In the genomic region with DNA sequence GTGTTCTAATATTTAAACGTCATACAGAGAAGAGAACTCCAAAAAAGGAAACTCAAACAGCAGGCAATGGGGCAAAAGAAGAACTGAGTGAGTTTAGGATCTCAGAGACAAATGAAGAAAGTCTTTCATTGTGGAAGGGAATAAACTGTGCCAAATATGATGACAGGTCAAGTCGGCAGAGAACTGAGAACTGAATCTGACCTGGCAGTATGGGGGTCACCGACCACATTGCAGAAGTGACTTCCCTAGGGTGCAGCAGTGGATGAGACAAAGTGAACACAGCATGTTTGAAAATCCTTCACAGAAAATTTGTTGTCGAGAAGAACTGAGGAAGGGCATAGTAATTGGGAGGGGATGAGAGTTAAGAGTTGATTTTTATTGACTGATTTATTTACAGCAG, we compare ENCODE assay signal across 13 cellular contexts. TPM values are rescaled to one million over a fixed set of nuclear protein-coding genes. Genes with fewer than 3 reads are reported as not detected.
DNase-seq lines count a peak whose midpoint lies in the region; ATAC-seq and TF ChIP-seq lines count a peak whose summit lies in the region.
"Had no signal": no experiment of that assay in that cellular context is flagged by ENCODE, and none has a peak within 500 bp of the region (broad histone marks: within the 10 kb centered on the region; RNA-seq: fewer than 3 reads in every experiment).

No MANE protein-coding gene starts in this region.

- intact Hi-C loops in upper lobe of right lung (cut with DNase I) (no loop called here), testis (cut with DNase I; ENCODE audit: low total_unique reads) (no loop called here)
- intact Hi-C loops in CD4-positive, alpha-beta memory T cell (cut with micrococcal nuclease): no loop called here

- ATAC-seq in HG03039 (IDR thresholded peaks at IDR 0.05; ENCODE audit: unreplicated experiment): peak; percentile 44
- ATAC-seq in upper lobe of right lung: peak; percentile 75
- ATAC-seq: K562 had no signal

- no peaks in the 10 kb centered on the region for H3K9me3 Mint-ChIP-seq in CD4-positive, alpha-beta memory T cell
- H3K9me3 Mint-ChIP-seq: T-helper 1 cell treated with Interleukin-12 subunit alpha and Interleukin-12 subunit beta and Interleukin-4 antibody, amounts not matched to agents 30 μg/mL and 1 μg/mL, for 36 hours had no signal

- H3K4me1 ChIP-seq in upper lobe of right lung: peaks cover 6% of the 10 kb centered on the region
- no peaks in the 10 kb centered on the region for H3K4me1 ChIP-seq in testis
- H3K4me1 ChIP-seq in CD4-positive, alpha-beta memory T cell (ENCODE audit: insufficient read depth, low read length): peaks cover 6% of the 10 kb centered on the region

- POLR2A ChIA-PET in CD4-positive, alpha-beta memory T cell (lab: Charles Lee; ENCODE audit: partially characterized antibody): no interaction called here

- DNase-seq in SIG-M5 treated with dmso at 0.1 percent for 504 hours (lab: John Stamatoyannopoulos, UW; ENCODE audit: unreplicated experiment): peak; percentile 57
- DNase-seq in SIG-M5 (lab: John Stamatoyannopoulos, UW): no peak
- DNase-seq in SKM-1 (lab: John Stamatoyannopoulos, UW; ENCODE audit: unreplicated experiment): peak; percentile 36
- no peak for DNase-seq in upper lobe of right lung
- DNase-seq in NCI-H1436 (lab: John Stamatoyannopoulos, UW): no peak
- DNase-seq in testis: no peak
- no peak for DNase-seq in CD4-positive, alpha-beta memory T cell
- DNase-seq: kidney, NCI-H446 treated with DMSO at 0.1 percent for 48 hours had no signal

- H3K36me3 Mint-ChIP-seq in CD4-positive, alpha-beta memory T cell: peaks cover 60 to 62% of the 10 kb centered on the region in 2 donors

- no peak overlapping the region for H3K4me3 Mint-ChIP-seq in CD4-positive, alpha-beta memory T cell
- H3K4me3 Mint-ChIP-seq: T-helper 1 cell treated with Interleukin-12 subunit alpha and Interleukin-12 subunit beta and Interleukin-4 antibody, amounts not matched to agents 30 μg/mL and 1 μg/mL, for 36 hours had no signal

- peak overlapping the region in 1 of 7 donors; percentile 34 for H3K27ac Mint-ChIP-seq in CD4-positive, alpha-beta memory T cell

- CTCF ChIA-PET in CD4-positive, alpha-beta memory T cell (lab: Charles Lee; ENCODE audit: partially characterized antibody): interaction anchor here (0.9 kb wide), 1 partner anchor 12 kb away, joined by 3 read pairs; no protein-coding TSS in a partner anchor

- TF ChIP-seq CTCF in upper lobe of right lung (IDR thresholded peaks at IDR 0.05) (no peak), testis (IDR thresholded peaks at IDR 0.05) (no peak)

- TF ChIP-seq POLR2A in testis (IDR thresholded peaks at IDR 0.05): no peak

- no peaks in the 10 kb centered on the region for H3K27me3 ChIP-seq in upper lobe of right lung
- no peaks in the 10 kb centered on the region for H3K27me3 ChIP-seq in testis
- no peaks in the 10 kb centered on the region for H3K27me3 ChIP-seq in CD4-positive, alpha-beta memory T cell (ENCODE audit: insufficient read depth, low read length)
- H3K27me3 ChIP-seq: tibial nerve had no signal

- 75 to 82% methylated on average over 4 of the region's 4 CpGs for WGBS in testis, 2 donors

- H3K27ac ChIP-seq in upper lobe of right lung: no peak overlapping the region
- H3K27ac ChIP-seq in testis: no peak overlapping the region
- no peak overlapping the region for H3K27ac ChIP-seq in CD4-positive, alpha-beta memory T cell (ENCODE audit: low read depth, low read length)
- H3K27ac ChIP-seq: tibial nerve had no signal

- no peaks in the 10 kb centered on the region for H3K27me3 Mint-ChIP-seq in CD4-positive, alpha-beta memory T cell

- H3K9me3 ChIP-seq in upper lobe of right lung (no peaks in the 10 kb centered on the region), testis (no peaks in the 10 kb centered on the region)
- no peaks in the 10 kb centered on the region for H3K9me3 ChIP-seq in CD4-positive, alpha-beta memory T cell (ENCODE audit: control insufficient read depth in 1 of 2, low read length in 2 of 2)
- H3K9me3 ChIP-seq: tibial nerve had no signal

- H3K4me3 ChIP-seq in upper lobe of right lung (no peak overlapping the region), testis (no peak overlapping the region)
- no peak overlapping the region for H3K4me3 ChIP-seq in CD4-positive, alpha-beta memory T cell (ENCODE audit: low read length in 2 of 2)
- H3K4me3 ChIP-seq: K562, tibial nerve had no signal

- peaks cover 75% of the 10 kb centered on the region for H3K36me3 ChIP-seq in upper lobe of right lung
- H3K36me3 ChIP-seq in testis (ENCODE audit: low read depth, missing control alignments): no peaks in the 10 kb centered on the region
- H3K36me3 ChIP-seq in CD4-positive, alpha-beta memory T cell (ENCODE audit: insufficient read depth, low read length): peaks cover 21% of the 10 kb centered on the region

- peaks cover 2 to 4% (median 3%) of the 10 kb centered on the region in 4 donors for H3K4me1 Mint-ChIP-seq in CD4-positive, alpha-beta memory T cell

RNA-seq across cellular contexts. Expression of gene TTC21B, which starts 55.8 kb away (rescaled TPM):
- 21.7 TPM for total RNA-seq in upper lobe of right lung
- 10 to 100 TPM; 46.6 to 50.9 TPM for total RNA-seq in testis
- 11.1 TPM for polyA plus RNA-seq in testis (ENCODE audit: insufficient read depth, low read depth, low replicate concordance)
- total RNA-seq in CD4-positive, alpha-beta memory T cell: 10 to 100 TPM; 25.6 to 30.4 TPM
- 1 to 10 TPM; 6.3 to 9.5 TPM for polyA plus RNA-seq in CD4-positive, alpha-beta memory T cell

Comparison
In these comparisons a context has a peak if more than half of its experiments do, and no peak if none do; other contexts are left out.
1. DNase-seq: peak in SIG-M5 treated with dmso at 0.1 percent for 504 hours (single experiment) and SKM-1 (single experiment); none in SIG-M5 (single experiment), upper lobe of right lung (single experiment), NCI-H1436 (single experiment), testis (single experiment) and CD4-positive, alpha-beta memory T cell (0 of 5).